In genomic region chr9:4489562-4489918, GRCh38 we compare ENCODE assay signal across 8 cellular contexts. TPM values are rescaled to one million over a fixed set of nuclear protein-coding genes. Genes with fewer than 3 reads are reported as not detected.
A peak's percentile ranks its signal among the peaks of the same experiment; 100 is the strongest.
DNase-seq lines count a peak whose midpoint lies in the region; ATAC-seq and TF ChIP-seq lines count a peak whose summit lies in the region.

No MANE protein-coding gene starts in this region.

- DNase-seq in AG04450 (ENCODE audit: low read depth, low spot score) = no peak
- DNase-seq in SK-N-MC (ENCODE audit: low read depth, low spot score) = no peak
- peak; percentile 41 for DNase-seq in fibroblast of pulmonary artery (ENCODE audit: low read depth)
- DNase-seq in osteoblast (ENCODE audit: insufficient read length, low spot score, missing footprints) = peak; percentile 72
- no peak for DNase-seq in HPDE6-E6E7 (ENCODE audit: extremely low spot score)
- no peak for DNase-seq in OCI-M1 (lab: John Stamatoyannopoulos, UW)
- no peak for DNase-seq in NK-92 (lab: John Stamatoyannopoulos, UW; ENCODE audit: unreplicated experiment)

- H3K4me2 ChIP-seq in osteoblast (ENCODE audit: insufficient read depth, low read length) = peak overlapping the region; percentile 96

- H3K9ac ChIP-seq in SK-N-MC (ENCODE audit: insufficient read length) = peak overlapping the region; percentile 59

- TF ChIP-seq CTCF in AG04450 (IDR thresholded peaks at IDR 0.05; ENCODE audit: low read depth, low read length) (no peak), fibroblast of pulmonary artery (IDR thresholded peaks at IDR 0.05; ENCODE audit: low read length, missing control alignments) (no peak), osteoblast (IDR thresholded peaks at IDR 0.05; ENCODE audit: extremely low read depth, low read depth, low read length) (no peak)

- H3K27me3 ChIP-seq in AG04450 (ENCODE audit: control insufficient read depth, insufficient read depth, low read length) = peaks cover 30% of the 10 kb centered on the region
- no peaks in the 10 kb centered on the region for H3K27me3 ChIP-seq in osteoblast (ENCODE audit: insufficient read depth, low read length)

- peak; percentile 16 for ATAC-seq in GM21526 (IDR thresholded peaks at IDR 0.05; ENCODE audit: low FRiP score, unreplicated experiment)

- H3K36me3 ChIP-seq in SK-N-MC (ENCODE audit: insufficient read depth, low read length) = no peaks in the 10 kb centered on the region
- no peaks in the 10 kb centered on the region for H3K36me3 ChIP-seq in osteoblast (ENCODE audit: insufficient read depth, low read length)

- peaks cover 20% of the 10 kb centered on the region for H3K79me2 ChIP-seq in osteoblast (ENCODE audit: insufficient read depth, low read length)

- no peak overlapping the region for H3K27ac ChIP-seq in AG04450 (ENCODE audit: low read depth, low read length)
- no peak overlapping the region for H3K27ac ChIP-seq in SK-N-MC
- peak overlapping the region; percentile 53 for H3K27ac ChIP-seq in osteoblast (ENCODE audit: low read depth, low read length)

- H3K4me1 ChIP-seq in osteoblast (ENCODE audit: insufficient read depth, low read length) = peaks cover 26% of the 10 kb centered on the region

- H2AFZ ChIP-seq in osteoblast (ENCODE audit: low read length) = peak overlapping the region; percentile 97

- POLR2A ChIA-PET in AG04450 (lab: Yijun Ruan, JAX) = no interaction called here

- no peaks in the 10 kb centered on the region; the same call in 1 of the 2 replicates for H3K9me3 ChIP-seq in AG04450 (ENCODE audit: control insufficient read depth, insufficient read depth, low read length)
- no peaks in the 10 kb centered on the region for H3K9me3 ChIP-seq in SK-N-MC (ENCODE audit: low read depth, low read length)
- no peaks in the 10 kb centered on the region for H3K9me3 ChIP-seq in osteoblast (ENCODE audit: low read depth, low read length)

- H3K4me3 ChIP-seq in AG04450 (ENCODE audit: low read depth, low read length) (peak overlapping the region; percentile 53), SK-N-MC (peak overlapping the region; percentile 93), fibroblast of pulmonary artery (replicated peaks; ENCODE audit: low read depth, low read length) (peak overlapping the region; percentile 68), osteoblast (ENCODE audit: insufficient read depth, low read length) (peak overlapping the region; percentile 86)

- H4K20me1 ChIP-seq in osteoblast (ENCODE audit: insufficient read depth, low read length) = peaks cover 7% of the 10 kb centered on the region

- CTCF ChIA-PET in AG04450 (lab: Charles Lee) = no interaction called here

RNA-seq across cellular contexts. Expression of gene SLC1A1, which starts 0.7 kb away (rescaled TPM):
- 0.45 and 0.55 TPM in 2 replicates for polyA plus RNA-seq in AG04450 (2011; rRNA removed)
- polyA minus RNA-seq in AG04450 (2011; rRNA and poly(A)+ RNA removed) = 0.32 and 0.52 TPM in 2 replicates
- total RNA-seq in osteoblast = 20.0 and 25.7 TPM in 2 replicates

Comparison
In these comparisons a context has a peak if more than half of its experiments do, and no peak if none do; other contexts are left out.
1. DNase-seq: peak in fibroblast of pulmonary artery (single experiment) and osteoblast (single experiment); none in AG04450 (single experiment), SK-N-MC (single experiment), HPDE6-E6E7 (single experiment), OCI-M1 (single experiment) and NK-92 (single experiment).
2. Peak in every context shown above with its lines, with median percentiles within 50 percentile points of each other: H3K4me3 ChIP-seq.